ENCODE assay signal across 26 cellular contexts in the genomic region with DNA sequence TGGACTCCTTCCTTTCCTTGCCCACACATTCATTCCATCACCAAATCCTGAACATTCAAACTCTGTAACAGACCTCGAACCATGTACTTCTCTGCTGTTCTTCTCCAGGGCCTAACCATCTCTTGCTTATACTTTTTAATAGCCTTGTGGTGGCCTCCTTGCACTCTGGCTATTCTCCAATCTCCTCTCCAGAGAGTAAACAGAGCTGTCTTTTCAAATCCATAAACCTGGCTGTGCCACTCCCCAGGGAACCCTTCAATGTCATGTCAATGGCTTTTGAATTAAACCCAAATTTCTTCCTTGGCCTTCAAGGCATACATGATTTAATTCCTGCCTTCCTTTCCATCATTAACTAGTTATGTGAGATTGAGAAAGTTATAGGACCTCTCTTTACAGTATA.
DNase-seq lines count a peak whose midpoint lies in the region; ATAC-seq and TF ChIP-seq lines count a peak whose summit lies in the region.
"Had no signal": no experiment of that assay in that cellular context is flagged by ENCODE, and none has a peak within 500 bp of the region (broad histone marks: within the 10 kb centered on the region; RNA-seq: fewer than 3 reads in every experiment).

No MANE protein-coding gene starts in this region.

- intact Hi-C loops in lower lobe of right lung (cut with DNase I) = no loop called here

- H3K27me3 Mint-ChIP-seq in glutamatergic neuron (ENCODE audit: unreplicated experiment) = peaks cover 4% of the 10 kb centered on the region
- H3K27me3 Mint-ChIP-seq: activated CD4-positive, alpha-beta T cell treated with anti-CD3 and anti-CD28 coated beads, Interleukin-2, amount 10 ng/mL, durations not matched to agents 7 days and 5 days; activated CD8-positive, alpha-beta memory T cell treated with anti-CD3 and anti-CD28 coated beads, Interleukin-2, amount 10 ng/mL, durations not matched to agents 7 days and 5 days; activated naive CD8-positive, alpha-beta T cell treated with anti-CD3 and anti-CD28 coated beads for 36 hours; central memory CD8-positive, alpha-beta T cell had no signal

- H3K9me3 Mint-ChIP-seq in glutamatergic neuron (ENCODE audit: unreplicated experiment) = peaks cover 1% of the 10 kb centered on the region
- H3K9me3 Mint-ChIP-seq: activated naive CD8-positive, alpha-beta T cell treated with anti-CD3 and anti-CD28 coated beads for 36 hours; central memory CD8-positive, alpha-beta T cell; nephron progenitor cell had no signal

- peaks cover 39% of the 10 kb centered on the region for H3K4me1 Mint-ChIP-seq in glutamatergic neuron (ENCODE audit: low read depth, unreplicated experiment)
- H3K4me1 Mint-ChIP-seq: central memory CD8-positive, alpha-beta T cell had no signal

- DNase-seq in NCI-H1105 treated with DMSO at 0.1 percent for 48 hours (lab: John Stamatoyannopoulos, UW) = peak; percentile 31
- DNase-seq in NCI-H1105 (lab: John Stamatoyannopoulos, UW) = no peak
- DNase-seq in LNCaP clone FGC (ENCODE audit: low read depth) = peak; percentile 80
- peak; percentile 30 for DNase-seq in NCI-H2171 (lab: John Stamatoyannopoulos, UW)
- DNase-seq in glutamatergic neuron = no peak
- no peak for DNase-seq in GM13976 (ENCODE audit: low spot score)
- DNase-seq in lower lobe of right lung = no peak
- DNase-seq in HT-29 (ENCODE audit: low spot score) = no peak
- DNase-seq: activated CD4-positive, alpha-beta T cell treated with anti-CD3 and anti-CD28 coated beads, Interleukin-2, amount 10 ng/mL, durations not matched to agents 7 days and 5 days; activated CD8-positive, alpha-beta memory T cell treated with anti-CD3 and anti-CD28 coated beads, Interleukin-2, amount 10 ng/mL, durations not matched to agents 7 days and 5 days; activated naive CD8-positive, alpha-beta T cell treated with anti-CD3 and anti-CD28 coated beads for 36 hours; dorsolateral prefrontal cortex; heart left ventricle; IMR-90; midbrain; nephron progenitor cell; NK-92 treated with Interleukin-12 subunit alpha and Interleukin-12 subunit beta, amount 100 ng/mL, for 24 hours; right cardiac atrium; stimulated activated CD4-positive, alpha-beta T cell treated with anti-CD3 and anti-CD28 coated beads, Interleukin-4, amount 100 ng/mL, for 4 hours; stimulated activated naive CD8-positive, alpha-beta T cell treated with anti-CD3 and anti-CD28 coated beads, Interleukin-15, Interleukin-2, amounts not matched to agents 100 U/mL and 50 U/mL, for 24 hours; thyroid gland had no signal

- no peaks in the 10 kb centered on the region for H3K9me3 ChIP-seq in lower lobe of right lung
- H3K9me3 ChIP-seq: heart left ventricle, SJSA1, thyroid gland had no signal

- no peak for ATAC-seq in lower lobe of right lung
- ATAC-seq: activated CD8-positive, alpha-beta memory T cell treated with anti-CD3 and anti-CD28 coated beads, Interleukin-2, amount 10 ng/mL, durations not matched to agents 7 days and 5 days; heart left ventricle; left lobe of liver; Panc1; right cardiac atrium; stimulated activated naive CD8-positive, alpha-beta T cell treated with anti-CD3 and anti-CD28 coated beads, Interleukin-15, Interleukin-2, amounts not matched to agents 100 U/mL and 50 U/mL, for 24 hours had no signal

- H3K36me3 Mint-ChIP-seq in glutamatergic neuron (ENCODE audit: unreplicated experiment) = no peaks in the 10 kb centered on the region

- no peaks in the 10 kb centered on the region for H3K36me3 ChIP-seq in lower lobe of right lung
- H3K36me3 ChIP-seq: heart left ventricle, thyroid gland had no signal

- in situ Hi-C loops in GM13976 (cut with MboI; ENCODE audit: low sequenced_read_pairs, unreplicated experiment) = no loop called here

- peak overlapping the region; percentile 60 for H3K27ac Mint-ChIP-seq in glutamatergic neuron (ENCODE audit: unreplicated experiment)
- H3K27ac Mint-ChIP-seq: activated CD4-positive, alpha-beta T cell treated with anti-CD3 and anti-CD28 coated beads, Interleukin-2, amount 10 ng/mL, durations not matched to agents 7 days and 5 days; activated CD8-positive, alpha-beta memory T cell treated with anti-CD3 and anti-CD28 coated beads, Interleukin-2, amount 10 ng/mL, durations not matched to agents 7 days and 5 days had no signal

- H3K4me3 ChIP-seq in LNCaP clone FGC (ENCODE audit: low read depth, low read length) = no peak overlapping the region
- no peak overlapping the region for H3K4me3 ChIP-seq in lower lobe of right lung
- H3K4me3 ChIP-seq: dorsolateral prefrontal cortex, heart left ventricle, SJSA1, thyroid gland had no signal

- H3K4me1 ChIP-seq in lower lobe of right lung = no peaks in the 10 kb centered on the region
- H3K4me1 ChIP-seq: SJSA1 had no signal

- H3K27me3 ChIP-seq in lower lobe of right lung (ENCODE audit: low read depth) = no peaks in the 10 kb centered on the region
- H3K27me3 ChIP-seq: dorsolateral prefrontal cortex, heart left ventricle, SJSA1, thyroid gland had no signal

- H3K27ac ChIP-seq in lower lobe of right lung = no peak overlapping the region
- H3K27ac ChIP-seq: dorsolateral prefrontal cortex, heart left ventricle, parathyroid adenoma, SJSA1, thyroid gland had no signal

- H3K4me3 Mint-ChIP-seq in glutamatergic neuron (ENCODE audit: unreplicated experiment) = peak overlapping the region; percentile 47
- H3K4me3 Mint-ChIP-seq: activated CD4-positive, alpha-beta T cell treated with anti-CD3 and anti-CD28 coated beads, Interleukin-2, amount 10 ng/mL, durations not matched to agents 7 days and 5 days; activated CD8-positive, alpha-beta memory T cell treated with anti-CD3 and anti-CD28 coated beads, Interleukin-2, amount 10 ng/mL, durations not matched to agents 7 days and 5 days; activated naive CD8-positive, alpha-beta T cell treated with anti-CD3 and anti-CD28 coated beads for 36 hours; central memory CD8-positive, alpha-beta T cell; nephron progenitor cell had no signal

- TF ChIP-seq CTCF in LNCaP clone FGC (IDR thresholded peaks at IDR 0.05; ENCODE audit: control insufficient read depth, extremely low read depth, insufficient read depth) (no peak), glutamatergic neuron (IDR thresholded peaks at IDR 0.05; ENCODE audit: partially characterized antibody, unreplicated experiment) (no peak), GM13976 (IDR thresholded peaks at IDR 0.05; ENCODE audit: borderline replicate concordance, control extremely low read depth, extremely low read depth, insufficient read depth, missing control alignments) (no peak), lower lobe of right lung (IDR thresholded peaks at IDR 0.05) (no peak)

Comparison
In these comparisons a context has a peak if more than half of its experiments do, and no peak if none do; other contexts are left out.
1. DNase-seq: peak in NCI-H1105 treated with DMSO at 0.1 percent for 48 hours (single experiment), LNCaP clone FGC (single experiment) and NCI-H2171 (single experiment); none in NCI-H1105 (single experiment), glutamatergic neuron (single experiment), GM13976 (single experiment), lower lobe of right lung (single experiment) and HT-29 (single experiment).